In genomic region chr13:41065098-41065497, GRCh38 we compare ENCODE assay signal across 15 cellular contexts. TPM values are rescaled to one million over a fixed set of nuclear protein-coding genes. Genes with fewer than 3 reads are reported as not detected.
A peak's percentile ranks its signal among the peaks of the same experiment; 100 is the strongest.
DNase-seq lines count a peak whose midpoint lies in the region; ATAC-seq, FAIRE-seq and TF ChIP-seq lines count a peak whose summit lies in the region.
"Had no signal": no experiment of that assay in that cellular context is flagged by ENCODE, and none has a peak within 500 bp of the region (broad histone marks: within the 10 kb centered on the region; RNA-seq: fewer than 3 reads in every experiment).

No MANE protein-coding gene starts in this region.

- H3K27ac ChIP-seq in ascending aorta (peak overlapping the region; percentile 97 to 99), gastroesophageal sphincter (peak overlapping the region; percentile 97 to 99 (median 99)), stomach smooth muscle (ENCODE audit: low read length) (peak overlapping the region; percentile 3)

- H3K36me3 Mint-ChIP-seq in natural killer cell treated with Interleukin-12 subunit alpha and Interleukin-12 subunit beta and Interleukin-15 and Interleukin-18, amount 100 ng/mL, for 72 hours, result peaks cover 13% of the 10 kb centered on the region

- H3K9me3 Mint-ChIP-seq in natural killer cell treated with Interleukin-12 subunit alpha and Interleukin-12 subunit beta and Interleukin-15 and Interleukin-18, amount 100 ng/mL, for 72 hours, result no peaks in the 10 kb centered on the region
- H3K9me3 Mint-ChIP-seq: type B pancreatic cell had no signal

- H3K9me3 ChIP-seq in ascending aorta (no peaks in the 10 kb centered on the region), gastroesophageal sphincter (no peaks in the 10 kb centered on the region), stomach smooth muscle (ENCODE audit: control insufficient read depth in 2 of 2, low read length in 2 of 2) (no peaks in the 10 kb centered on the region)

- H3K36me3 ChIP-seq in ascending aorta (peaks cover 38 to 46% of the 10 kb centered on the region in 2 donors), gastroesophageal sphincter (peaks cover 6 to 46% of the 10 kb centered on the region in 2 donors), stomach smooth muscle (ENCODE audit: control insufficient read depth in 2 of 2, insufficient read depth in 2 of 2, low read length in 2 of 2) (peaks cover 15 to 27% of the 10 kb centered on the region in 2 donors)

- peak; percentile 15 for FAIRE-seq in H54 (lab: Jason Lieb, UNC)
- no peak for FAIRE-seq in HTR-8/SVneo (lab: Jason Lieb, UNC)
- FAIRE-seq: H1 had no signal

- H3K4me1 ChIP-seq in ascending aorta (peaks cover 17 to 30% of the 10 kb centered on the region in 2 donors), gastroesophageal sphincter (peaks cover 18 to 45% (median 19%) of the 10 kb centered on the region in 3 donors), stomach smooth muscle (ENCODE audit: control insufficient read depth, insufficient read depth, low read length) (peaks cover 13% of the 10 kb centered on the region)

- H3K27me3 ChIP-seq in ascending aorta, result no peaks in the 10 kb centered on the region
- H3K27me3 ChIP-seq in gastroesophageal sphincter, result no peaks in the 10 kb centered on the region
- no peaks in the 10 kb centered on the region for H3K27me3 ChIP-seq in stomach smooth muscle (ENCODE audit: control insufficient read depth in 1 of 2, insufficient read depth in 2 of 2, low read length in 2 of 2)

- no peaks in the 10 kb centered on the region for H3K27me3 Mint-ChIP-seq in natural killer cell treated with Interleukin-12 subunit alpha and Interleukin-12 subunit beta and Interleukin-15 and Interleukin-18, amount 100 ng/mL, for 72 hours

- H3K4me1 Mint-ChIP-seq in natural killer cell treated with Interleukin-12 subunit alpha and Interleukin-12 subunit beta and Interleukin-15 and Interleukin-18, amount 100 ng/mL, for 72 hours (ENCODE audit: low read depth in 2 of 2), result peaks cover 13 to 16% of the 10 kb centered on the region in 2 donors

- no peak for TF ChIP-seq CTCF in ascending aorta (IDR thresholded peaks at IDR 0.05)
- no peak for TF ChIP-seq CTCF in gastroesophageal sphincter (IDR thresholded peaks at IDR 0.05)

- TF ChIP-seq EP300 in gastroesophageal sphincter (IDR thresholded peaks at IDR 0.05), result no peak

- TF ChIP-seq POLR2A in H54 (IDR thresholded peaks at IDR 0.05; ENCODE audit: low read depth, low read length), result no peak
- no peak for TF ChIP-seq POLR2A in gastroesophageal sphincter (IDR thresholded peaks at IDR 0.05)

- no peak overlapping the region for H3K27ac Mint-ChIP-seq in natural killer cell treated with Interleukin-12 subunit alpha and Interleukin-12 subunit beta and Interleukin-15 and Interleukin-18, amount 100 ng/mL, for 72 hours
- H3K27ac Mint-ChIP-seq: type B pancreatic cell had no signal

- H3K4me3 ChIP-seq in ascending aorta, result peak overlapping the region in 1 of 2 donors; percentile 34
- no peak overlapping the region for H3K4me3 ChIP-seq in gastroesophageal sphincter
- no peak overlapping the region for H3K4me3 ChIP-seq in stomach smooth muscle (ENCODE audit: low read length in 2 of 2)

- intact Hi-C loops in ascending aorta (cut with DNase I), result loop anchor here (5.0 to 10.0 kb wide), 4 partner anchors 127 to 640 kb away; partner anchors contain the start of genes KBTBD7 and NAA16

- ATAC-seq in gastroesophageal sphincter (no peak), HG03139 (IDR thresholded peaks at IDR 0.05; ENCODE audit: unreplicated experiment) (no peak)
- no peak for ATAC-seq in natural killer cell treated with Interleukin-12 subunit alpha and Interleukin-12 subunit beta and Interleukin-15 and Interleukin-18, amount 100 ng/mL, for 72 hours

- H3K4me3 Mint-ChIP-seq in natural killer cell treated with Interleukin-12 subunit alpha and Interleukin-12 subunit beta and Interleukin-15 and Interleukin-18, amount 100 ng/mL, for 72 hours, result no peak overlapping the region

- peak overlapping the region in 1 of 2 donors; percentile 19 for H3K9ac ChIP-seq in stomach smooth muscle (ENCODE audit: low read length in 2 of 2)

- DNase-seq in H54 (ENCODE audit: insufficient read length, low spot score), result no peak
- DNase-seq in ascending aorta (ENCODE audit: low spot score in 2 of 2), result no peak
- DNase-seq in natural killer cell treated with Interleukin-12 subunit alpha and Interleukin-12 subunit beta and Interleukin-15 and Interleukin-18, amount 100 ng/mL, for 72 hours (ENCODE audit: low spot score), result no peak
- DNase-seq in HTR-8/SVneo (ENCODE audit: insufficient read length, low spot score), result no peak
- no peak for DNase-seq in RPMI8226
- DNase-seq: activated CD4-positive, alpha-beta T cell treated with anti-CD3 and anti-CD28 coated beads, Interleukin-2, amount 50 U/mL, for 4 hours; activated naive CD4-positive, alpha-beta T cell treated with anti-CD3 and anti-CD28 coated beads, Interleukin-2, amount 50 U/mL, for 16 hours; NCI-H1048; NCI-H526; posterior cingulate gyrus had no signal

RNA-seq across cellular contexts. Expression of gene WBP4, which starts 3.8 kb away (rescaled TPM):
- total RNA-seq in ascending aorta (0.96 TPM), gastroesophageal sphincter (10 to 100 TPM; 19.3 to 33.1 (median 25.1) TPM)
- 10 to 100 TPM in 1 of 2 donors, 1 to 10 TPM in 1; 8.5 to 10.6 TPM for total RNA-seq in natural killer cell treated with Interleukin-12 subunit alpha and Interleukin-12 subunit beta and Interleukin-15 and Interleukin-18, amount 100 ng/mL, for 72 hours

RNA-seq across cellular contexts. Expression of gene ELF1, which starts 46.0 kb away (rescaled TPM):
- 105 TPM for total RNA-seq in ascending aorta
- total RNA-seq in gastroesophageal sphincter, result 10 to 100 TPM; 58.2 to 86.6 (median 69.3) TPM
- total RNA-seq in natural killer cell treated with Interleukin-12 subunit alpha and Interleukin-12 subunit beta and Interleukin-15 and Interleukin-18, amount 100 ng/mL, for 72 hours, result 10 to 100 TPM; 61.8 to 86.1 TPM

Comparison
In these comparisons a context has a peak if more than half of its experiments do, and no peak if none do; other contexts are left out.
1. H3K27ac ChIP-seq: peak in every context shown above with its lines; median percentile 99 in gastroesophageal sphincter; 98 in ascending aorta; 3 in stomach smooth muscle.